In the genomic region with DNA sequence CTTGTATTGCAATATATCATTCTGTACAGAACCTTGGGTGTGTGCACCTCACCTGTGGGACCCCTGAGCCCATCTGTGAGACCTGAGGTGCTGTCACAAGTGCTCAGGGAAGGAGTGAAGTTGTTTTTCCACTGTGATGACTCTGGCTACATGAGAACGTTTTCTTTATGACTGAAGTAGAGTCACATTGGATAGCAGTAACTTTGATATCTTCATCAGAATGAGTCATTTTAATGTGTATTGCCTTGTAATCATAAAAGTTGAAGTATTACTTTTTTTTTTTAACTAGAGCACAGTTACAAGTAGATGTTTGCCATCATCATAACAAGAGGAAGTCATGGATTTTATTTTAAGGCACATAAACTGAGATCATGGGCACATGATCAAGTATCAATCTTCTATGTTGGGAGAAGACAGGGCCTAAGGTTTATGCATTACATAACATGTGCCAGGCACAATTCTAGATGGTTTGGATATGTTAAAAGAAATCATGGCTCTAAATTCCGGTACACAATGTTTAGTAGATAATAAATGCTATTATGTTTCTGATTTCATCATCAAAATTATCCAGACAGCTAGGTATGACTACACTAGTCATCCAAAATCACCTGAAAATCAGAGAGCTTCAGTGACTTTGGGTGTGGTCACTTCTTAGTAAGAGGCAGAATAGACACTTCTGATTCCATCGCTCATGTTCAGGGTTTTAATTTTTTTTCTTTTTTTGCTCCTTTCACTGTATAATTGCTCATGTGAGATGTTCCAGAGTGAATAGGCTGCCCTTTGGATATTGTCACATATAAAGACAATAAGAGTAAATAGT, we compare ENCODE assay signal across 12 cellular contexts.
A peak's percentile ranks its signal among the peaks of the same experiment; 100 is the strongest.
DNase-seq lines count a peak whose midpoint lies in the region; ATAC-seq and TF ChIP-seq lines count a peak whose summit lies in the region.
"Had no signal": no experiment of that assay in that cellular context is flagged by ENCODE, and none has a peak within 500 bp of the region (broad histone marks: within the 10 kb centered on the region; RNA-seq: fewer than 3 reads in every experiment).

No MANE protein-coding gene starts in this region.

- H3K4me3 ChIP-seq in mucosa of descending colon (no peak overlapping the region), H7 (ENCODE audit: insufficient read depth, low read depth, low read length) (no peak overlapping the region), endodermal cell (ENCODE audit: low read length) (no peak overlapping the region)
- H3K4me3 ChIP-seq: MG63 had no signal

- H3K4me1 ChIP-seq in mucosa of descending colon (ENCODE audit: low read depth) (peaks cover 36% of the 10 kb centered on the region), endodermal cell (ENCODE audit: control insufficient read depth, insufficient read depth, low read length) (no peaks in the 10 kb centered on the region)

- H3K27ac ChIP-seq in endodermal cell (ENCODE audit: low read depth, low read length) = no peak overlapping the region

- no peak overlapping the region for H3K9ac ChIP-seq in endodermal cell (ENCODE audit: extremely low read depth, low read length, poor library complexity, severe bottlenecking)

- no TSS peak for BruUV-seq in Calu3 (replicated peaks; lab: Mats Ljungman, UMichigan)

- intact Hi-C loops in mucosa of descending colon (cut with DNase I, micrococcal nuclease) = no loop called here
- intact Hi-C loops in Calu3 (cut with micrococcal nuclease; ENCODE audit: unreplicated experiment) = no loop called here

- 86 to 100% methylated on average over 2 to 3 of the region's 3 CpGs for WGBS in endodermal cell (ENCODE audit: insufficient coverage in 1 of 2, insufficient read length in 1 of 2), 2 experiments

- H3K4me1 Mint-ChIP-seq in activated naive CD4-positive, alpha-beta T cell treated with anti-CD3 and anti-CD28 coated beads, Interleukin-2, amount 50 U/mL, for 24 hours = peaks cover 59% of the 10 kb centered on the region
- H3K4me1 Mint-ChIP-seq in endodermal cell (peaks cover 18% of the 10 kb centered on the region), Calu3 (ENCODE audit: low read depth, unreplicated experiment) (peaks cover 33% of the 10 kb centered on the region)

- H3K4me3 Mint-ChIP-seq in activated naive CD4-positive, alpha-beta T cell treated with anti-CD3 and anti-CD28 coated beads, Interleukin-2, amount 50 U/mL, for 24 hours = peak overlapping the region; percentile 2
- H3K4me3 Mint-ChIP-seq in endodermal cell (no peak overlapping the region), Calu3 (ENCODE audit: low read depth, unreplicated experiment) (no peak overlapping the region)
- H3K4me3 Mint-ChIP-seq: central memory CD8-positive, alpha-beta T cell had no signal

- DNase-seq in stimulated activated naive CD4-positive, alpha-beta T cell treated with Interleukin-2 at 50 U/mL for 16 hours (lab: John Stamatoyannopoulos, UW) = peak; percentile 24
- no peak for DNase-seq in stimulated activated naive CD4-positive, alpha-beta T cell (lab: John Stamatoyannopoulos, UW)
- peak in 1 of 3 donors; percentile 66 for DNase-seq in mucosa of descending colon
- DNase-seq in H7 = no peak
- no peak for DNase-seq in NCI-H2029 (lab: John Stamatoyannopoulos, UW)
- DNase-seq in endodermal cell = no peak
- no peak for DNase-seq in Calu3
- DNase-seq: MG63, NCI-H2227 treated with DMSO at 0.1 percent for 48 hours, T1000 had no signal

- CTCF ChIA-PET in Calu3 (lab: Charles Lee) = no interaction called here

- peak overlapping the region; percentile 13 for H3K27ac Mint-ChIP-seq in activated naive CD4-positive, alpha-beta T cell treated with anti-CD3 and anti-CD28 coated beads, Interleukin-2, amount 50 U/mL, for 24 hours
- no peak overlapping the region for H3K27ac Mint-ChIP-seq in endodermal cell
- H3K27ac Mint-ChIP-seq in Calu3 (ENCODE audit: unreplicated experiment) = no peak overlapping the region

- H3K9me3 ChIP-seq in mucosa of descending colon = no peaks in the 10 kb centered on the region
- H3K9me3 ChIP-seq in endodermal cell (ENCODE audit: control insufficient read depth, low read length) = no peaks in the 10 kb centered on the region
- H3K9me3 ChIP-seq: MG63 had no signal

- no peaks in the 10 kb centered on the region for H3K9me3 Mint-ChIP-seq in activated naive CD4-positive, alpha-beta T cell treated with anti-CD3 and anti-CD28 coated beads, Interleukin-2, amount 50 U/mL, for 24 hours
- H3K9me3 Mint-ChIP-seq in endodermal cell (no peaks in the 10 kb centered on the region), Calu3 (ENCODE audit: low read depth, unreplicated experiment) (no peaks in the 10 kb centered on the region)
- H3K9me3 Mint-ChIP-seq: central memory CD8-positive, alpha-beta T cell had no signal

- no peaks in the 10 kb centered on the region for H3K36me3 ChIP-seq in mucosa of descending colon (ENCODE audit: low read depth)
- H3K36me3 ChIP-seq in H7 (replicated peaks; ENCODE audit: control insufficient read depth, insufficient read depth, low read length) = no peaks in the 10 kb centered on the region
- H3K36me3 ChIP-seq in endodermal cell (ENCODE audit: control insufficient read depth, insufficient read depth, low read length) = no peaks in the 10 kb centered on the region
- H3K36me3 ChIP-seq: MG63 had no signal

- peak; percentile 86 for ATAC-seq in mucosa of descending colon

- TF ChIP-seq CTCF in mucosa of descending colon (IDR thresholded peaks at IDR 0.05) = no peak
- no peak for TF ChIP-seq CTCF in endodermal cell (conservative IDR thresholded peaks at IDR 0.05)
- no peak for TF ChIP-seq CTCF in Calu3 (IDR thresholded peaks at IDR 0.05; ENCODE audit: unreplicated experiment)

- H3K36me3 Mint-ChIP-seq in activated naive CD4-positive, alpha-beta T cell treated with anti-CD3 and anti-CD28 coated beads, Interleukin-2, amount 50 U/mL, for 24 hours = no peaks in the 10 kb centered on the region
- H3K36me3 Mint-ChIP-seq in endodermal cell (ENCODE audit: low read depth) = no peaks in the 10 kb centered on the region
- peaks cover 6% of the 10 kb centered on the region for H3K36me3 Mint-ChIP-seq in Calu3 (ENCODE audit: insufficient read depth, unreplicated experiment)

- H3K27me3 Mint-ChIP-seq in activated naive CD4-positive, alpha-beta T cell treated with anti-CD3 and anti-CD28 coated beads, Interleukin-2, amount 50 U/mL, for 24 hours = no peaks in the 10 kb centered on the region
- H3K27me3 Mint-ChIP-seq in endodermal cell (ENCODE audit: insufficient read depth) = no peaks in the 10 kb centered on the region
- no peaks in the 10 kb centered on the region for H3K27me3 Mint-ChIP-seq in Calu3 (ENCODE audit: unreplicated experiment)
- H3K27me3 Mint-ChIP-seq: central memory CD8-positive, alpha-beta T cell had no signal

- no peaks in the 10 kb centered on the region for H3K27me3 ChIP-seq in H7 (ENCODE audit: control insufficient read depth, insufficient read depth, low read length)
- H3K27me3 ChIP-seq in endodermal cell (ENCODE audit: control insufficient read depth, insufficient read depth, low read length, poor library complexity, severe bottlenecking) = no peaks in the 10 kb centered on the region
- H3K27me3 ChIP-seq: MG63 had no signal
